Comparison of ENCODE assay signal across 22 cellular contexts in genomic region chr2:46066591-46066990, GRCh38.
A peak's percentile ranks its signal among the peaks of the same experiment; 100 is the strongest.
DNase-seq lines count a peak whose midpoint lies in the region; ATAC-seq and TF ChIP-seq lines count a peak whose summit lies in the region.
"Had no signal": no experiment of that assay in that cellular context is flagged by ENCODE, and none has a peak within 500 bp of the region (broad histone marks: within the 10 kb centered on the region; RNA-seq: fewer than 3 reads in every experiment).

No MANE protein-coding gene starts in this region.

- H3K27ac ChIP-seq in brain microvascular endothelial cell (peak overlapping the region; percentile 96), trophoblast cell (ENCODE audit: low read depth, low read length) (peak overlapping the region; percentile 80)
- H3K27ac ChIP-seq: BLaER1, transverse colon had no signal

- CTCF ChIA-PET in activated CD4-positive, alpha-beta memory T cell treated with anti-CD3 and anti-CD28 coated beads for 36 hours (lab: Charles Lee): no interaction called here
- CTCF ChIA-PET in activated CD4-positive, alpha-beta memory T cell treated with anti-CD3 and anti-CD28 coated beads, Interleukin-2, amount 10 ng/mL, durations not matched to agents 7 days and 5 days (lab: Charles Lee): no interaction called here

- peak overlapping the region; percentile 52 for H3K27ac Mint-ChIP-seq in activated CD4-positive, alpha-beta memory T cell treated with anti-CD3 and anti-CD28 coated beads for 36 hours
- no peak overlapping the region for H3K27ac Mint-ChIP-seq in activated CD4-positive, alpha-beta memory T cell treated with anti-CD3 and anti-CD28 coated beads, Interleukin-2, amount 10 ng/mL, durations not matched to agents 7 days and 5 days
- H3K27ac Mint-ChIP-seq: nephron progenitor cell; stimulated activated naive CD8-positive, alpha-beta T cell treated with anti-CD3 and anti-CD28 coated beads, Interleukin-15, Interleukin-2, amounts not matched to agents 100 ng/mL and 50 ng/mL, for 24 hours had no signal

- H2BK5ac ChIP-seq in trophoblast cell (ENCODE audit: low read depth, low read length, poor library complexity): peak overlapping the region; percentile 97

- H3K4me3 ChIP-seq in brain microvascular endothelial cell (ENCODE audit: low read depth, low read length) (no peak overlapping the region), trophoblast cell (ENCODE audit: low read depth, low read length) (no peak overlapping the region)
- H3K4me3 ChIP-seq: BLaER1, transverse colon had no signal

- H3K4ac ChIP-seq in trophoblast cell (ENCODE audit: low read depth, low read length): peak overlapping the region; percentile 73

- peaks cover 32% of the 10 kb centered on the region for H3K4me1 Mint-ChIP-seq in activated CD4-positive, alpha-beta memory T cell treated with anti-CD3 and anti-CD28 coated beads for 36 hours (ENCODE audit: low read depth)
- peaks cover 34% of the 10 kb centered on the region for H3K4me1 Mint-ChIP-seq in activated CD4-positive, alpha-beta memory T cell treated with anti-CD3 and anti-CD28 coated beads, Interleukin-2, amount 10 ng/mL, durations not matched to agents 7 days and 5 days

- H3K79me1 ChIP-seq in trophoblast cell (ENCODE audit: low read length): peaks cover 38% of the 10 kb centered on the region

- no peak overlapping the region for H3K4me2 ChIP-seq in trophoblast cell (ENCODE audit: low read length)

- H3K27me3 ChIP-seq in brain microvascular endothelial cell (replicated peaks) (no peaks in the 10 kb centered on the region), trophoblast cell (ENCODE audit: insufficient read depth, low read length) (no peaks in the 10 kb centered on the region)
- H3K27me3 ChIP-seq: BLaER1, transverse colon had no signal

- H4K91ac ChIP-seq in trophoblast cell (ENCODE audit: low read depth, low read length): peak overlapping the region; percentile 92

- WGBS in trophoblast cell (ENCODE audit: extremely low coverage, insufficient coverage, insufficient read length): no CpG with 5 or more reads among the region's 4 CpGs

- no peak overlapping the region for H4K12ac ChIP-seq in trophoblast cell (ENCODE audit: low read depth, low read length)

- no peak for TF ChIP-seq CTCF in brain microvascular endothelial cell (IDR thresholded peaks at IDR 0.05; ENCODE audit: low read depth, low read length, missing control alignments)

- peak overlapping the region; percentile 98 for H3K14ac ChIP-seq in trophoblast cell (ENCODE audit: low read length)

- intact Hi-C loops in activated CD4-positive, alpha-beta memory T cell treated with anti-CD3 and anti-CD28 coated beads for 36 hours (cut with micrococcal nuclease): loop anchor here (2.0 kb wide), 1 partner anchor 34 kb away; no protein-coding TSS in a partner anchor

- H3K23ac ChIP-seq in trophoblast cell (ENCODE audit: low read length): no peak overlapping the region

- H3K9me3 Mint-ChIP-seq in activated CD4-positive, alpha-beta memory T cell treated with anti-CD3 and anti-CD28 coated beads for 36 hours: no peaks in the 10 kb centered on the region
- H3K9me3 Mint-ChIP-seq in activated CD4-positive, alpha-beta memory T cell treated with anti-CD3 and anti-CD28 coated beads, Interleukin-2, amount 10 ng/mL, durations not matched to agents 7 days and 5 days: no peaks in the 10 kb centered on the region
- H3K9me3 Mint-ChIP-seq: nephron progenitor cell; stimulated activated naive CD8-positive, alpha-beta T cell treated with anti-CD3 and anti-CD28 coated beads, Interleukin-15, Interleukin-2, amounts not matched to agents 100 ng/mL and 50 ng/mL, for 24 hours had no signal

- peak overlapping the region; percentile 59 for H4K8ac ChIP-seq in trophoblast cell (ENCODE audit: low read depth, low read length)

- H2BK120ac ChIP-seq in trophoblast cell (ENCODE audit: insufficient read depth, low read length, poor library complexity): peak overlapping the region; percentile 98

- POLR2A ChIA-PET in activated CD4-positive, alpha-beta memory T cell treated with anti-CD3 and anti-CD28 coated beads for 36 hours (lab: Charles Lee): no interaction called here
- POLR2A ChIA-PET in activated CD4-positive, alpha-beta memory T cell treated with anti-CD3 and anti-CD28 coated beads, Interleukin-2, amount 10 ng/mL, durations not matched to agents 7 days and 5 days (lab: Charles Lee): no interaction called here

- no peaks in the 10 kb centered on the region for H3K36me3 Mint-ChIP-seq in activated CD4-positive, alpha-beta memory T cell treated with anti-CD3 and anti-CD28 coated beads for 36 hours
- no peaks in the 10 kb centered on the region for H3K36me3 Mint-ChIP-seq in activated CD4-positive, alpha-beta memory T cell treated with anti-CD3 and anti-CD28 coated beads, Interleukin-2, amount 10 ng/mL, durations not matched to agents 7 days and 5 days (ENCODE audit: low read depth)

- H3K79me2 ChIP-seq in trophoblast cell (ENCODE audit: control insufficient read depth, insufficient read depth, low read length, poor library complexity): peaks cover 11% of the 10 kb centered on the region

- H3K18ac ChIP-seq in trophoblast cell (ENCODE audit: low read length): peak overlapping the region; percentile 90

- H2BK12ac ChIP-seq in trophoblast cell (ENCODE audit: low read length): peak overlapping the region; percentile 100

- no peaks in the 10 kb centered on the region for H3K27me3 Mint-ChIP-seq in activated CD4-positive, alpha-beta memory T cell treated with anti-CD3 and anti-CD28 coated beads for 36 hours
- no peaks in the 10 kb centered on the region for H3K27me3 Mint-ChIP-seq in activated CD4-positive, alpha-beta memory T cell treated with anti-CD3 and anti-CD28 coated beads, Interleukin-2, amount 10 ng/mL, durations not matched to agents 7 days and 5 days
- H3K27me3 Mint-ChIP-seq: stimulated activated naive CD8-positive, alpha-beta T cell treated with anti-CD3 and anti-CD28 coated beads, Interleukin-15, Interleukin-2, amounts not matched to agents 100 ng/mL and 50 ng/mL, for 24 hours had no signal

- in situ Hi-C loops in brain microvascular endothelial cell (cut with HindIII; ENCODE audit: low pct_ligation_motif_present, low sequenced_read_pairs): no loop called here

- no peak overlapping the region for H2AFZ ChIP-seq in trophoblast cell (ENCODE audit: insufficient read depth, low read length, poor library complexity)

- H2AK5ac ChIP-seq in trophoblast cell (ENCODE audit: low read length): peak overlapping the region; percentile 98

- H3K36me3 ChIP-seq in brain microvascular endothelial cell (replicated peaks) (no peaks in the 10 kb centered on the region), trophoblast cell (ENCODE audit: control insufficient read depth in 1 of 2, insufficient read depth in 2 of 2, low read length in 2 of 2) (no peaks in the 10 kb centered on the region)
- H3K36me3 ChIP-seq: transverse colon had no signal

- H3K9ac ChIP-seq in trophoblast cell (ENCODE audit: low read length): no peak overlapping the region
- H3K9ac ChIP-seq: BLaER1 had no signal

- ATAC-seq in HG02852 (IDR thresholded peaks at IDR 0.05; ENCODE audit: unreplicated experiment) (no peak), GM21360 (IDR thresholded peaks at IDR 0.05; ENCODE audit: unreplicated experiment) (no peak)
- ATAC-seq: HepG2 had no signal

- no peak overlapping the region for H3K4me3 Mint-ChIP-seq in activated CD4-positive, alpha-beta memory T cell treated with anti-CD3 and anti-CD28 coated beads for 36 hours
- no peak overlapping the region for H3K4me3 Mint-ChIP-seq in activated CD4-positive, alpha-beta memory T cell treated with anti-CD3 and anti-CD28 coated beads, Interleukin-2, amount 10 ng/mL, durations not matched to agents 7 days and 5 days
- H3K4me3 Mint-ChIP-seq: nephron progenitor cell; stimulated activated naive CD8-positive, alpha-beta T cell treated with anti-CD3 and anti-CD28 coated beads, Interleukin-15, Interleukin-2, amounts not matched to agents 100 ng/mL and 50 ng/mL, for 24 hours had no signal

- DNase-seq in activated CD4-positive, alpha-beta memory T cell treated with anti-CD3 and anti-CD28 coated beads for 36 hours: no peak
- DNase-seq in activated CD4-positive, alpha-beta memory T cell treated with anti-CD3 and anti-CD28 coated beads, Interleukin-2, amount 10 ng/mL, durations not matched to agents 7 days and 5 days: no peak
- peak; percentile 67 for DNase-seq in M059J (ENCODE audit: low read depth)
- DNase-seq in brain microvascular endothelial cell: peak; percentile 91
- no peak for DNase-seq in trophoblast cell
- DNase-seq in cerebellar cortex (ENCODE audit: low spot score): no peak
- DNase-seq: 8988T; activated CD4-positive, CD25-positive, alpha-beta regulatory T cell treated with anti-CD3 and anti-CD28 coated beads, Interleukin-2, amount 50 U/mL, for 72 hours; activated effector memory CD4-positive, alpha-beta T cell treated with anti-CD3 and anti-CD28 coated beads, Interleukin-2, amount 50 U/mL, for 16 hours; erythroblast; midbrain; NCI-H1105 treated with DMSO at 0.1 percent for 48 hours; NCI-H2081 treated with DMSO at 0.1 percent for 48 hours; nephron progenitor cell; posterior cingulate gyrus; RPMI8226; transverse colon had no signal

- no peaks in the 10 kb centered on the region for H3K9me3 ChIP-seq in trophoblast cell (ENCODE audit: insufficient read depth, low read depth, low read length)
- H3K9me3 ChIP-seq: BLaER1, transverse colon had no signal

- H3K4me1 ChIP-seq in trophoblast cell (ENCODE audit: control insufficient read depth in 1 of 2, insufficient read depth in 2 of 2, low read length in 2 of 2): peaks cover 14 to 26% of the 10 kb centered on the region in 2 experiments

Comparison
In these comparisons a context has a peak if more than half of its experiments do, and no peak if none do; other contexts are left out.
1. DNase-seq: peak in M059J (single experiment) and brain microvascular endothelial cell (single experiment); none in activated CD4-positive, alpha-beta memory T cell treated with anti-CD3 and anti-CD28 coated beads for 36 hours (single experiment), activated CD4-positive, alpha-beta memory T cell treated with anti-CD3 and anti-CD28 coated beads, Interleukin-2, amount 10 ng/mL, durations not matched to agents 7 days and 5 days (single experiment), trophoblast cell (0 of 2) and cerebellar cortex (single experiment).